8 cellular contexts compared by ENCODE assay signal in the genomic region with DNA sequence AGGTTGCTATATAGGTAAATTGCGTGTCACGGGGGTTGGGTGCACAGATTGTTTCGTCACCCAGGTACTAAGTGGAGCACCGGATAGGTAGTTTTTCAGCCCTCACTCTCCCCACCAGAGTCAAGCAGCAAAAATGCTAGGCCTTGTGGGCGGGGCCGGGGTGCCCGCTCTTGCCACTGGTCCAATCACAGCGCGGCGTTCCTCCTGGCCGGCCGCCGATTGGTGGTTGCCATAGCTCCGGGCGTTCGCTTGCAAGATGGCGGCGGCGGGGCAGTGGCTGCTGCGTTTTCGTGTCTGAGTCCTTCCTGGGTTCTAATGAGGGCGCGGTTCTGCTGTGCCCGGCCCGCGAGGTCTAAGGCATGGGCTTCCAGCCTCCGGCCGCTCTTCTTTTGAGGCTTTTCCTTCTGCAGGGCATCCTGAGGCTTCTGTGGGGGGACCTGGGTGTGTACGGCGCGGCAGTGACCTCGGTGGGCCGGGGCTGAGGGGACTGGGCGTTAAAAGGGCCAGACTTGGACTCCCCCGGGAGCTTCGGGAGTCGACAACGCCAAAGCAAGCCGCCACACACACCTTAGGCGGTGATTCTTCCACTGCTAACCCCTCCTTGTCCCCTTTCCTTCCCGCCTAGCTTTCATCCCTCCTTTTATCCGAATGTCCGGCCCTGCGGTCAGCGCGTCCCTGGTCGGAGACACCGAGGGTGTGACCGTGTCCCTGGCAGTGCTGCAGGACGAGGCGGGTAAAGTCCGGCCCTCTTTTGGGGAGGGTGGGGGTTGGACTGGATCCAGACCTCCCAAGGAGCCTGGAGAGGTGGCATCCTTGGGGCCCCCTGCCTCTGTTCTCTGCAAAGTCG. TPM values are rescaled to one million over a fixed set of nuclear protein-coding genes. Genes with fewer than 3 reads are reported as not detected.
DNase-seq lines count a peak whose midpoint lies in the region; ATAC-seq and TF ChIP-seq lines count a peak whose summit lies in the region.

A gene (plus strand): TSS at position 232 of the 847 bp plus-strand sequence. CDS start 128 bp downstream, at position 360.

- peaks cover 0 to 10% (median 4%) of the 10 kb centered on the region in 3 donors for H3K36me3 Mint-ChIP-seq in immature natural killer cell

- TF ChIP-seq CTCF in WI38 (IDR thresholded peaks at IDR 0.05; ENCODE audit: low read depth, low read length), result no peak
- TF ChIP-seq CTCF in cardiac fibroblast (IDR thresholded peaks at IDR 0.05; ENCODE audit: low read depth, low read length), result no peak

- DNase-seq in AG08395 (ENCODE audit: low spot score) (peak; percentile 100), NCI-H2227 treated with DMSO at 0.1 percent for 48 hours (lab: John Stamatoyannopoulos, UW) (peak; percentile 93), cardiac fibroblast (ENCODE audit: low read depth in 2 of 2) (peak; percentile 92 to 95), immature natural killer cell (peak; percentile 87 to 91 (median 88)), smooth muscle cell of the brain vasculature (ENCODE audit: low read depth, low spot score) (peak; percentile 75)

- peak within 1 kb of the TSS; percentile 82 to 90 (median 86) for H3K4me3 Mint-ChIP-seq in immature natural killer cell

- no peaks in the 10 kb centered on the region for H3K9me3 Mint-ChIP-seq in immature natural killer cell

- peak; percentile 100 for ATAC-seq in GM19023 (IDR thresholded peaks at IDR 0.05; ENCODE audit: unreplicated experiment)
- ATAC-seq in HG03175 (IDR thresholded peaks at IDR 0.05; ENCODE audit: unreplicated experiment), result peak; percentile 98

- peak within 1 kb of the TSS in 5 of 6 donors; percentile 21 to 74 (median 40) for H3K27ac Mint-ChIP-seq in immature natural killer cell

- H3K4me1 Mint-ChIP-seq in immature natural killer cell, result peaks cover 12 to 17% of the 10 kb centered on the region in 2 donors

- H3K27me3 Mint-ChIP-seq in immature natural killer cell (ENCODE audit: low read depth in 3 of 3), result peaks cover 0 to 6% (median 0%) of the 10 kb centered on the region in 3 donors

- peak within 1 kb of the TSS; percentile 85 for H3K4me3 ChIP-seq in WI38 (ENCODE audit: low read depth, low read length)
- H3K4me3 ChIP-seq in cardiac fibroblast (replicated peaks in 1 of 2; ENCODE audit: low read depth in 2 of 2, low read length in 2 of 2), result peak within 1 kb of the TSS; percentile 83 to 93

RNA-seq across cellular contexts. Expression of the gene that starts here (rescaled TPM):
- polyA plus RNA-seq in immature natural killer cell, result 1 to 10 TPM in 1 of 3 donors, under 1 TPM in 1, not detected in 1; 0.72 to 1.0 TPM

Comparison
In these comparisons a context has a peak if more than half of its experiments do, and no peak if none do; other contexts are left out.
1. Peak in every context shown above with its lines: DNase-seq, ATAC-seq and H3K4me3 ChIP-seq.